ENCODE assay signal across 7 cellular contexts in the genomic region with DNA sequence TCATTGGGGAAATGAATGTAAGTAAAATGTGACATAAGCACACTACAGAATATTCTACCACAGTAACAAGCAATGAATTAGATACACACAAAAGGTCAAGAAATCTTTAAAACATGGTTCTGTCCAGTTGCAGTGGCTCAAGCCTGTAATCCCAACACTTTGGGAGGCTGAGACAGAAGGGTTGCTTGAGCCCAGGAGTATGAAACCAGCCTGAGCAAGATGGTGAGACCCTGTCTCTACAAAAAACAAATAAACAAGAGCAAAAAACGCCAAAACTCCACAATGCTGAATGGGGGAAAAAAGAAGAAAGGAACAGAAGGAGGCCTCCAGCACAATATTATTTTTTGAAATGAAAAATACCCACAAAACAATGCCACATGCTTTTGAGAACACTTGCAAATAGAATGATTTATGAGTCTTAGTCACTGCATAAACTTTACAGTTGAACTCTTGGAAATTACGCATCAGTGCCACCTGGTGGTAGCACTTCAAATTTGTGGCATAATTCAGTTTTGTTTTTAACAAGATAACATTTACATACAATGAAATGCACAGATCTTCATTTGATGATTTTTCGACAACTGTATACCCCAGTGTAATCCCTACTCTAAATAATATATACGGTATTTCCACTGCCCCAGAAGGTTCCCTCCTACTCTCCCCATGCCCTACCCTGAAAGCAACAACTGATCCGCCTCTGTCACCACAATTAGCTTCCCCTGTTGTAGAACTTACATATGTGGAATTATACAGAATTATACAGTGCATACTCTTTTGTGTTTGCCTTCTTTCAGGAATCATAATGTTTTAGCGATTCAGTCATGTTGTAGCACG. TPM values are rescaled to one million over a fixed set of nuclear protein-coding genes. Genes with fewer than 3 reads are reported as not detected.
DNase-seq lines count a peak whose midpoint lies in the region; ATAC-seq and TF ChIP-seq lines count a peak whose summit lies in the region.

No MANE protein-coding gene starts in this region.

- H3K27ac Mint-ChIP-seq in T-helper 17 cell, result peak overlapping the region; percentile 27

- DNase-seq in NAMALWA (ENCODE audit: low spot score) (peak; percentile 88), T-helper 17 cell (peak; percentile 32 to 59 (median 38)), amniotic stem cell (lab: John Stamatoyannopoulos, UW) (peak; percentile 50), hippocampal formation (lab: John Stamatoyannopoulos, UW) (peak; percentile 25 to 70)
- peak; percentile 42 to 69 for DNase-seq in stimulated activated CD4-positive, alpha-beta T cell treated with anti-CD3 and anti-CD28 coated beads, Interleukin-12 subunit alpha, Interleukin-12 subunit beta, amount 100 ng/mL, for 24 hours (ENCODE audit: low read depth in 2 of 2)

- H3K9me3 ChIP-seq in T-helper 17 cell (ENCODE audit: control insufficient read depth, low read length, poor library complexity, severe bottlenecking), result no peaks in the 10 kb centered on the region

- peaks cover 5% of the 10 kb centered on the region for H3K27me3 Mint-ChIP-seq in T-helper 17 cell

- ATAC-seq in T-helper 17 cell (peak; percentile 70), GM19395 (IDR thresholded peaks at IDR 0.05; ENCODE audit: unreplicated experiment) (no peak)

- H3K36me3 Mint-ChIP-seq in T-helper 17 cell (ENCODE audit: low read depth), result no peaks in the 10 kb centered on the region

- no peak overlapping the region for H3K4me3 Mint-ChIP-seq in T-helper 17 cell

- H3K4me1 Mint-ChIP-seq in T-helper 17 cell, result peaks cover 15% of the 10 kb centered on the region

- peak; percentile 62 for TF ChIP-seq CTCF in GM12872 (IDR thresholded peaks at IDR 0.05; ENCODE audit: insufficient read depth, low read depth, low read length)

RNA-seq across cellular contexts. Expression of a gene that starts 14.4 kb away (rescaled TPM):
- not detected for total RNA-seq in T-helper 17 cell

RNA-seq across cellular contexts. Expression of a gene that starts 39.0 kb away (rescaled TPM):
- total RNA-seq in T-helper 17 cell, result 10 to 100 TPM; 51.6 to 62.5 TPM

RNA-seq across cellular contexts. Expression of a gene that starts 39.3 kb away (rescaled TPM):
- total RNA-seq in T-helper 17 cell, result 10 to 100 TPM; 22.6 to 23.3 TPM

RNA-seq across cellular contexts. Expression of a gene that starts 58.4 kb away (rescaled TPM):
- 100 to 1,000 TPM; 106 to 126 TPM for total RNA-seq in T-helper 17 cell

Comparison
In these comparisons a context has a peak if more than half of its experiments do, and no peak if none do; other contexts are left out.
1. DNase-seq: peak in every context shown above with its lines; median percentile 88 in NAMALWA; 56 in stimulated activated CD4-positive, alpha-beta T cell treated with anti-CD3 and anti-CD28 coated beads, Interleukin-12 subunit alpha, Interleukin-12 subunit beta, amount 100 ng/mL, for 24 hours; 50 in amniotic stem cell; 48 in hippocampal formation; 38 in T-helper 17 cell.